In genomic region chr12:30694412-30694955, GRCh38 we compare ENCODE assay signal across 8 cellular contexts. TPM values are rescaled to one million over a fixed set of nuclear protein-coding genes. Genes with fewer than 3 reads are reported as not detected.
DNase-seq lines count a peak whose midpoint lies in the region; ATAC-seq and TF ChIP-seq lines count a peak whose summit lies in the region.

No MANE protein-coding gene starts in this region.

- H3K79me2 ChIP-seq in neural cell (replicated peaks; ENCODE audit: insufficient read depth, low read length) = peaks cover 16% of the 10 kb centered on the region

- no peak for TF ChIP-seq CTCF in neural cell (IDR thresholded peaks at IDR 0.05; ENCODE audit: poor library complexity, severe bottlenecking)

- no peak for TF ChIP-seq EP300 in neural cell (conservative IDR thresholded peaks at IDR 0.05; ENCODE audit: poor library complexity, severe bottlenecking)

- no peaks in the 10 kb centered on the region for H4K20me1 ChIP-seq in neural cell (ENCODE audit: insufficient read depth)

- H3K27ac ChIP-seq in neural cell (ENCODE audit: low read length) = no peak overlapping the region

- peak overlapping the region; percentile 96 for H3K4me3 Mint-ChIP-seq in activated T-cell treated with anti-CD3 and anti-CD28 coated beads, Interleukin-2, amount 50 U/mL, for 4 hours

- H3K36me3 ChIP-seq in neural cell (ENCODE audit: insufficient read depth, low read length) = no peaks in the 10 kb centered on the region

- H3K27me3 Mint-ChIP-seq in activated T-cell treated with anti-CD3 and anti-CD28 coated beads, Interleukin-2, amount 50 U/mL, for 4 hours (ENCODE audit: low read depth) = no peaks in the 10 kb centered on the region

- ATAC-seq in activated T-cell treated with anti-CD3 and anti-CD28 coated beads, Interleukin-2, amount 50 U/mL, for 4 hours = no peak
- ATAC-seq in HG02642 (IDR thresholded peaks at IDR 0.05; ENCODE audit: poor library complexity, unreplicated experiment) = no peak

- H3F3A ChIP-seq in neural cell (ENCODE audit: insufficient read depth, low read length, poor library complexity, severe bottlenecking) = no peaks in the 10 kb centered on the region

- no peak for DNase-seq in activated T-cell treated with anti-CD3 and anti-CD28 coated beads, Interleukin-2, amount 50 U/mL, for 4 hours
- no peak for DNase-seq in activated T-cell treated with anti-CD3 and anti-CD28 coated beads, Interleukin-2, amount 50 U/mL, for 1 hour
- DNase-seq in NCI-H345 treated with DMSO at 0.1 percent for 48 hours (lab: John Stamatoyannopoulos, UW; ENCODE audit: unreplicated experiment) (peak; percentile 32), dermis blood vessel endothelial cell (peak; percentile 3), SKM-1 treated with dmso at 0.1 percent for 144 hours (lab: John Stamatoyannopoulos, UW; ENCODE audit: unreplicated experiment) (no peak), EL (no peak)

- peak overlapping the region; percentile 98 for H3K4me2 ChIP-seq in neural cell (ENCODE audit: low read length)

- H3K9ac ChIP-seq in neural cell (ENCODE audit: low read length) = peak overlapping the region; percentile 79

- peaks cover 42% of the 10 kb centered on the region for H3K4me1 Mint-ChIP-seq in activated T-cell treated with anti-CD3 and anti-CD28 coated beads, Interleukin-2, amount 50 U/mL, for 4 hours (ENCODE audit: low read depth)

- H3K9me3 Mint-ChIP-seq in activated T-cell treated with anti-CD3 and anti-CD28 coated beads, Interleukin-2, amount 50 U/mL, for 4 hours = no peaks in the 10 kb centered on the region

- peaks cover 6% of the 10 kb centered on the region for H3K36me3 Mint-ChIP-seq in activated T-cell treated with anti-CD3 and anti-CD28 coated beads, Interleukin-2, amount 50 U/mL, for 4 hours (ENCODE audit: insufficient read depth)

- H3K27me3 ChIP-seq in neural cell (ENCODE audit: insufficient read depth, low read depth, low read length) = no peaks in the 10 kb centered on the region

- no peak for TF ChIP-seq RAD21 in neural cell (conservative IDR thresholded peaks at IDR 0.05)

- H3K4me3 ChIP-seq in neural cell (ENCODE audit: low read length) = peak overlapping the region; percentile 94

- H2AFZ ChIP-seq in neural cell (ENCODE audit: low read depth, low read length) = no peak overlapping the region

- no peaks in the 10 kb centered on the region for H3K9me2 ChIP-seq in neural cell (ENCODE audit: insufficient read depth, low read length)

- H3K9me3 ChIP-seq in neural cell (ENCODE audit: low read length) = no peaks in the 10 kb centered on the region

TF ChIP-seq in neural cell, 6 proteins besides CTCF, POLR2A, EP300 and RAD21:
- TF ChIP-seq SMC3 (conservative IDR thresholded peaks at IDR 0.05; ENCODE audit: poor library complexity) = no peak
- no peak for TF ChIP-seq MXI1 (conservative IDR thresholded peaks at IDR 0.05; ENCODE audit: poor library complexity, severe bottlenecking)
- TF ChIP-seq POLR2AphosphoS5 (IDR thresholded peaks at IDR 0.05) = no peak
- TF ChIP-seq TAF1 (IDR thresholded peaks at IDR 0.05; ENCODE audit: low read depth) = no peak
- no peak for TF ChIP-seq REST (IDR thresholded peaks at IDR 0.05; ENCODE audit: borderline replicate concordance)
- no peak for TF ChIP-seq EZH2 (IDR thresholded peaks at IDR 0.05; ENCODE audit: borderline replicate concordance, insufficient read depth, low read length, poor library complexity, severe bottlenecking)

RNA-seq across cellular contexts. Expression of gene IPO8, which starts 1.2 kb away (rescaled TPM):
- total RNA-seq in activated T-cell treated with anti-CD3 and anti-CD28 coated beads, Interleukin-2, amount 50 U/mL, for 4 hours = 10 to 100 TPM; 47.2 to 52.7 (median 51.9) TPM
- 42.7 and 78.3 TPM in 2 replicates for total RNA-seq in dermis blood vessel endothelial cell
- polyA plus RNA-seq in neural cell = 18.8 and 24.3 TPM in 2 replicates
- 32.6 and 36.0 TPM in 2 replicates for polyA minus RNA-seq in neural cell

Comparison
In these comparisons a context has a peak if more than half of its experiments do, and no peak if none do; other contexts are left out.
1. DNase-seq: peak in NCI-H345 treated with DMSO at 0.1 percent for 48 hours (single experiment) and dermis blood vessel endothelial cell (single experiment); none in activated T-cell treated with anti-CD3 and anti-CD28 coated beads, Interleukin-2, amount 50 U/mL, for 4 hours (single experiment), activated T-cell treated with anti-CD3 and anti-CD28 coated beads, Interleukin-2, amount 50 U/mL, for 1 hour (single experiment), SKM-1 treated with dmso at 0.1 percent for 144 hours (single experiment) and EL (single experiment).